8 cellular contexts compared by ENCODE assay signal in the genomic region with DNA sequence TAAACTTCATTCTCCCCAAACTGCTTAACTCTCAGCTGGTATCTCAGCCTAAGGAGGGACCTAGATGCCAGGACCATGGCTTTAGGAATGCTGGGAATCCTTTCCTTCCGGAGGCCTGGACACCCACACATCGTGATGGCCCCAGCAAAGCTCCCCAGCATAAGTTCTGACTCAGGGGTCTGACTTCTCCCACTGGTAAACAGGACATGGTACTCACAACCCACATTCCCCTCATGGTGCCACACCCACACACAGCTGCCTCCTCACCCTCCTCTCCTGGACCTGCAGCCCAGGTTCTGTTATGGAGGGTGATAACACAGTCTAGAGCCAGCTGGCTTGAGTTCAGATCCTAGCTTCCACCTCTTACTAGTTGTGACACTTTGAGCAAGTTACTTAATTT. TPM values are rescaled to one million over a fixed set of nuclear protein-coding genes. Genes with fewer than 3 reads are reported as not detected.
DNase-seq lines count a peak whose midpoint lies in the region; ATAC-seq and TF ChIP-seq lines count a peak whose summit lies in the region.

No MANE protein-coding gene starts in this region.

- in situ Hi-C loops in brain microvascular endothelial cell (cut with HindIII; ENCODE audit: low pct_ligation_motif_present, low sequenced_read_pairs): no loop called here

- TF ChIP-seq CTCF in brain microvascular endothelial cell (IDR thresholded peaks at IDR 0.05; ENCODE audit: low read depth, low read length, missing control alignments): no peak

- no peak overlapping the region for H3K4me3 ChIP-seq in brain microvascular endothelial cell (ENCODE audit: low read depth, low read length)
- no peak overlapping the region for H3K4me3 ChIP-seq in aorta (ENCODE audit: low read length in 2 of 2)

- H3K27me3 ChIP-seq in brain microvascular endothelial cell (replicated peaks) (no peaks in the 10 kb centered on the region), aorta (ENCODE audit: control insufficient read depth in 1 of 2, insufficient read depth in 2 of 2, low read length in 1 of 2) (no peaks in the 10 kb centered on the region)

- H3K4me1 ChIP-seq in aorta (ENCODE audit: control insufficient read depth in 1 of 2, insufficient read depth in 2 of 2, low read length in 2 of 2): no peaks in the 10 kb centered on the region

- WGBS in aorta, 2 donors: 42 to 50% methylated on average over 2 of the region's 2 CpGs

- peaks cover 10% of the 10 kb centered on the region for H3K36me3 Mint-ChIP-seq in stimulated activated naive CD8-positive, alpha-beta T cell treated with anti-CD3 and anti-CD28 coated beads, Interleukin-15, Interleukin-2, amounts not matched to agents 100 ng/mL and 50 ng/mL, for 24 hours (ENCODE audit: low read depth)

- H3K36me3 ChIP-seq in brain microvascular endothelial cell (replicated peaks) (peaks cover 7% of the 10 kb centered on the region), aorta (ENCODE audit: control insufficient read depth in 1 of 2, insufficient read depth in 2 of 2, low read length in 1 of 2) (no peaks in the 10 kb centered on the region)

- H3K27ac ChIP-seq in brain microvascular endothelial cell (no peak overlapping the region), aorta (ENCODE audit: low read depth in 1 of 2, low read length in 2 of 2) (peak overlapping the region in 1 of 2 donors; percentile 76)

- intact Hi-C loops in aorta (cut with DNase I): no loop called here

- no peak for DNase-seq in stimulated activated naive CD8-positive, alpha-beta T cell treated with anti-CD3 and anti-CD28 coated beads, Interleukin-15, Interleukin-2, amounts not matched to agents 100 U/mL and 50 U/mL, for 24 hours
- DNase-seq in brain microvascular endothelial cell: peak; percentile 24
- peak; percentile 77 for DNase-seq in myocyte (ENCODE audit: low read depth)
- peak; percentile 19 to 48 for DNase-seq in aorta
- no peak for DNase-seq in ecto neural progenitor cell (ENCODE audit: low spot score)
- DNase-seq in OCI-M2 (lab: John Stamatoyannopoulos, UW; ENCODE audit: unreplicated experiment): no peak
- DNase-seq in COLO829 (ENCODE audit: low spot score): no peak

- no peaks in the 10 kb centered on the region for H3K27me3 Mint-ChIP-seq in stimulated activated naive CD8-positive, alpha-beta T cell treated with anti-CD3 and anti-CD28 coated beads, Interleukin-15, Interleukin-2, amounts not matched to agents 100 ng/mL and 50 ng/mL, for 24 hours

- H3K4me1 Mint-ChIP-seq in stimulated activated naive CD8-positive, alpha-beta T cell treated with anti-CD3 and anti-CD28 coated beads, Interleukin-15, Interleukin-2, amounts not matched to agents 100 ng/mL and 50 ng/mL, for 24 hours (ENCODE audit: low read depth): peaks cover 38% of the 10 kb centered on the region

- H3K4me3 Mint-ChIP-seq in stimulated activated naive CD8-positive, alpha-beta T cell treated with anti-CD3 and anti-CD28 coated beads, Interleukin-15, Interleukin-2, amounts not matched to agents 100 ng/mL and 50 ng/mL, for 24 hours: peak overlapping the region; percentile 48

- H3K9me3 Mint-ChIP-seq in stimulated activated naive CD8-positive, alpha-beta T cell treated with anti-CD3 and anti-CD28 coated beads, Interleukin-15, Interleukin-2, amounts not matched to agents 100 ng/mL and 50 ng/mL, for 24 hours: no peaks in the 10 kb centered on the region

- ATAC-seq in stimulated activated naive CD8-positive, alpha-beta T cell treated with anti-CD3 and anti-CD28 coated beads, Interleukin-15, Interleukin-2, amounts not matched to agents 100 U/mL and 50 U/mL, for 24 hours: no peak
- no peak for ATAC-seq in aorta (ENCODE audit: low FRiP score)

- no peaks in the 10 kb centered on the region for H3K9me3 ChIP-seq in aorta (ENCODE audit: control insufficient read depth, low read length)

- peak overlapping the region; percentile 19 for H3K27ac Mint-ChIP-seq in stimulated activated naive CD8-positive, alpha-beta T cell treated with anti-CD3 and anti-CD28 coated beads, Interleukin-15, Interleukin-2, amounts not matched to agents 100 ng/mL and 50 ng/mL, for 24 hours

RNA-seq across cellular contexts. Expression of a gene that starts 0.7 kb away (rescaled TPM):
- total RNA-seq in myocyte (5.9 and 6.7 TPM in 2 replicates), aorta (1 to 10 TPM; 1.9 to 3.0 TPM)
- polyA plus RNA-seq in myocyte (2012): 12.2 TPM
- 1 to 10 TPM in 1 of 2 donors, under 1 TPM in 1; 0.50 to 1.9 TPM for polyA plus RNA-seq in aorta

RNA-seq across cellular contexts. Expression of a gene that starts 12.9 kb away (rescaled TPM):
- total RNA-seq in myocyte (0.10 and 0.53 TPM in 2 replicates), aorta (1 to 10 TPM in 1 of 2 donors, under 1 TPM in 1; 0.62 to 1.9 TPM)
- 0.59 TPM for polyA plus RNA-seq in myocyte (2012)
- polyA plus RNA-seq in aorta: 1 to 10 TPM in 1 of 2 donors, under 1 TPM in 1; 0.38 to 1.2 TPM

RNA-seq across cellular contexts. Expression of a gene that starts 14.9 kb away (rescaled TPM):
- 27.8 and 28.6 TPM in 2 replicates for total RNA-seq in myocyte
- polyA plus RNA-seq in myocyte (2012): 269 TPM
- 100 to 1,000 TPM in 1 of 2 donors, 10 to 100 TPM in 1; 70.3 to 101 TPM for total RNA-seq in aorta
- polyA plus RNA-seq in aorta: 100 to 1,000 TPM in 1 of 2 donors, 10 to 100 TPM in 1; 93.5 to 126 TPM

RNA-seq across cellular contexts. Expression of a gene that starts 15.2 kb away (rescaled TPM):
- 11.3 and 14.1 TPM in 2 replicates for total RNA-seq in myocyte
- 26.7 TPM for polyA plus RNA-seq in myocyte (2012)
- 10 to 100 TPM; 18.3 to 29.2 TPM for total RNA-seq in aorta
- polyA plus RNA-seq in aorta: 10 to 100 TPM in 1 of 2 donors, 1 to 10 TPM in 1; 6.0 to 39.1 TPM

RNA-seq across cellular contexts. Expression of a gene that starts 28.2 kb away (rescaled TPM):
- total RNA-seq in myocyte: 104 and 140 TPM in 2 replicates
- 128 TPM for polyA plus RNA-seq in myocyte (2012)
- total RNA-seq in aorta: 100 to 1,000 TPM in 1 of 2 donors, 10 to 100 TPM in 1; 73.1 to 125 TPM
- 100 to 1,000 TPM in 1 of 2 donors, 10 to 100 TPM in 1; 88.8 to 119 TPM for polyA plus RNA-seq in aorta

Comparison
In these comparisons a context has a peak if more than half of its experiments do, and no peak if none do; other contexts are left out.
1. DNase-seq: peak in brain microvascular endothelial cell (single experiment), myocyte (single experiment) and aorta (2 of 2); none in stimulated activated naive CD8-positive, alpha-beta T cell treated with anti-CD3 and anti-CD28 coated beads, Interleukin-15, Interleukin-2, amounts not matched to agents 100 U/mL and 50 U/mL, for 24 hours (single experiment), ecto neural progenitor cell (single experiment), OCI-M2 (single experiment) and COLO829 (single experiment).